9 cellular contexts compared by ENCODE assay signal in genomic region chr19:50315773-50316448, GRCh38. TPM values are rescaled to one million over a fixed set of nuclear protein-coding genes. Genes with fewer than 3 reads are reported as not detected.
DNase-seq lines count a peak whose midpoint lies in the region; ATAC-seq, FAIRE-seq and TF ChIP-seq lines count a peak whose summit lies in the region.
"Had no signal": no experiment of that assay in that cellular context is flagged by ENCODE, and none has a peak within 500 bp of the region (broad histone marks: within the 10 kb centered on the region; RNA-seq: fewer than 3 reads in every experiment).

No MANE protein-coding gene starts in this region.

- peaks cover 4% of the 10 kb centered on the region for H3F3A ChIP-seq in SK-N-SH (replicated peaks; ENCODE audit: insufficient read depth)

- peak; percentile 67 for DNase-seq in Caki2 (ENCODE audit: low read depth)
- peak; percentile 82 for DNase-seq in H7
- DNase-seq in SK-N-SH: peak; percentile 84
- no peak for DNase-seq in iPS DF 6.9 (ENCODE audit: low read depth, low spot score)
- DNase-seq in urothelium cell line (ENCODE audit: low spot score): no peak
- no peak for DNase-seq in hepatic stellate cell (ENCODE audit: low spot score)

- H3K4me1 ChIP-seq in SK-N-SH (ENCODE audit: control insufficient read depth in 1 of 2, insufficient read depth in 2 of 2, low read depth in 1 of 2, low read length in 1 of 2): peaks cover 0 to 2% of the 10 kb centered on the region in 2 experiments; a peak in 1 of 4 replicates
- H3K4me1 ChIP-seq in iPS DF 6.9 (ENCODE audit: control insufficient read depth, insufficient read depth, low read length): no peaks in the 10 kb centered on the region
- H3K4me1 ChIP-seq: adrenal gland had no signal

- no peak overlapping the region; the same call in 1 of the 2 replicates for H3K9ac ChIP-seq in SK-N-SH

- no peaks in the 10 kb centered on the region for H3K9me2 ChIP-seq in SK-N-SH

- peak overlapping the region; percentile 37 for H3K4me3 ChIP-seq in H7 (ENCODE audit: insufficient read depth, low read depth, low read length)
- H3K4me3 ChIP-seq in SK-N-SH (ENCODE audit: low read depth in 2 of 2, low read length in 1 of 2): peak overlapping the region; percentile 38 to 44
- peak overlapping the region; percentile 13; the same call in 1 of the 2 replicates for H3K4me3 ChIP-seq in iPS DF 6.9 (ENCODE audit: low read length)
- H3K4me3 ChIP-seq: adrenal gland had no signal

- H3K9me3 ChIP-seq in SK-N-SH (no peaks in the 10 kb centered on the region), iPS DF 6.9 (ENCODE audit: control insufficient read depth, insufficient read depth, low read length) (peaks cover 2% of the 10 kb centered on the region; the same call in 1 of the 2 replicates)
- H3K9me3 ChIP-seq: adrenal gland had no signal

- TF ChIP-seq RAD21 in SK-N-SH (IDR thresholded peaks at IDR 0.05; ENCODE audit: low read length): no peak

- no peaks in the 10 kb centered on the region for H3K79me2 ChIP-seq in SK-N-SH (ENCODE audit: insufficient read depth)

- no peak for FAIRE-seq in urothelium cell line (lab: Jason Lieb, UNC)

- H3K36me3 ChIP-seq in H7 (replicated peaks; ENCODE audit: control insufficient read depth, insufficient read depth, low read length) (no peaks in the 10 kb centered on the region), SK-N-SH (replicated peaks in 1 of 2; ENCODE audit: control insufficient read depth in 1 of 2, insufficient read depth in 2 of 2, low read length in 1 of 2) (no peaks in the 10 kb centered on the region), iPS DF 6.9 (ENCODE audit: control insufficient read depth, insufficient read depth, low read length) (no peaks in the 10 kb centered on the region)
- H3K36me3 ChIP-seq: adrenal gland had no signal

- peak overlapping the region; percentile 57 for H3K4me2 ChIP-seq in SK-N-SH

- ATAC-seq in GM19463 (IDR thresholded peaks at IDR 0.05; ENCODE audit: unreplicated experiment) (no peak), GM19328 (IDR thresholded peaks at IDR 0.05; ENCODE audit: unreplicated experiment) (no peak)

- peak overlapping the region; percentile 63 for H2AFZ ChIP-seq in SK-N-SH (ENCODE audit: low read depth)

- no peak for TF ChIP-seq EP300 in SK-N-SH (IDR thresholded peaks at IDR 0.05; ENCODE audit: borderline replicate concordance in 1 of 2, low read depth in 1 of 2, low read length in 1 of 2)

- CTCF ChIA-PET in SK-N-SH (lab: Yijun Ruan, JAX): interaction anchor here (0.6 to 2.5 kb wide), 6 partner anchors 10 to 148 kb away, joined by 3 to 15 read pairs (median 4); partner anchors contain the start of gene KCNC3

- H3K27me3 ChIP-seq in H7 (ENCODE audit: control insufficient read depth, insufficient read depth, low read length) (no peaks in the 10 kb centered on the region), SK-N-SH (ENCODE audit: insufficient read depth) (peaks cover 33% of the 10 kb centered on the region), iPS DF 6.9 (ENCODE audit: control insufficient read depth, insufficient read depth, low read length) (no peaks in the 10 kb centered on the region)

- no peaks in the 10 kb centered on the region for H4K20me1 ChIP-seq in SK-N-SH (ENCODE audit: insufficient read depth)

- H3K27ac ChIP-seq in SK-N-SH (ENCODE audit: low read depth in 2 of 2, low read length in 1 of 2) (peak overlapping the region in 1 of 2 experiments; percentile 77; a peak in 2 of 4 replicates), iPS DF 6.9 (ENCODE audit: low read length) (no peak overlapping the region)
- H3K27ac ChIP-seq: adrenal gland had no signal

- 1% methylated on average over 17 of the region's 18 CpGs for WGBS in SK-N-SH (ENCODE audit: low lambda C conversion rate)
- WGBS in iPS DF 6.9 (ENCODE audit: insufficient coverage, insufficient read length): no CpG with 5 or more reads among the region's 18 CpGs

- POLR2A ChIA-PET in SK-N-SH (lab: Yijun Ruan, JAX): interaction anchor here (0.6 to 1.9 kb wide), 7 partner anchors 10 to 380 kb away, joined by 3 to 13 read pairs (median 5); partner anchors contain the start of gene KCNC3

- in situ Hi-C loops in Caki2 (cut with HindIII; ENCODE audit: low pct_unique_long_range_greater_than_20kb, low sequenced_read_pairs): no loop called here

- peak; percentile 24; the same call in 1 of the 2 replicates for TF ChIP-seq CTCF in SK-N-SH (IDR thresholded peaks at IDR 0.05)

TF ChIP-seq in SK-N-SH, 30 proteins besides CTCF, POLR2A, EP300 and RAD21:
- peak; percentile 98 for TF ChIP-seq CHD2 (IDR thresholded peaks at IDR 0.05; ENCODE audit: low read length, partially characterized antibody)
- no peak for TF ChIP-seq IRF3 (IDR thresholded peaks at IDR 0.05; ENCODE audit: low read depth, low read length)
- TF ChIP-seq USF1 (IDR thresholded peaks at IDR 0.05; ENCODE audit: borderline replicate concordance, low read depth): no peak
- TF ChIP-seq TAF1 (IDR thresholded peaks at IDR 0.05; ENCODE audit: borderline replicate concordance, low read depth, low read length): no peak
- TF ChIP-seq RXRA (IDR thresholded peaks at IDR 0.05; ENCODE audit: borderline replicate concordance, low read depth): no peak
- no peak for TF ChIP-seq RCOR1 (IDR thresholded peaks at IDR 0.05; ENCODE audit: low read length)
- no peak for TF ChIP-seq JUND (IDR thresholded peaks at IDR 0.05)
- no peak for TF ChIP-seq FOSL2 (IDR thresholded peaks at IDR 0.05; ENCODE audit: borderline replicate concordance, low read depth)
- no peak for TF ChIP-seq MAX (IDR thresholded peaks at IDR 0.05; ENCODE audit: low read depth)
- peak; percentile 74; the same call in 1 of the 2 replicates for TF ChIP-seq ZBTB33 (IDR thresholded peaks at IDR 0.05; ENCODE audit: borderline replicate concordance, low read depth)
- no peak for TF ChIP-seq TCF12 (IDR thresholded peaks at IDR 0.05)
- no peak for TF ChIP-seq PBX3 (IDR thresholded peaks at IDR 0.05)
- TF ChIP-seq FOXM1 (IDR thresholded peaks at IDR 0.05; ENCODE audit: low read depth): no peak
- TF ChIP-seq ELF1 (IDR thresholded peaks at IDR 0.05): no peak

RNA-seq across cellular contexts. Expression of gene KCNC3, which starts 13.3 kb away (rescaled TPM):
- 0.49 and 0.74 TPM in 2 replicates for total RNA-seq in Caki2 (2014; rRNA removed; shearing (Covaris generic); ENCODE audit: low replicate concordance)
- 0.14 and 0.37 TPM in 2 replicates for total RNA-seq in H7 (2014; rRNA removed; shearing (Covaris generic))
- 0.26 and 0.30 TPM in 2 replicates for polyA plus RNA-seq in SK-N-SH (2012; rRNA removed)
- polyA plus RNA-seq in SK-N-SH (2012; cell fraction: cytosol; rRNA removed): 0.14 and 0.37 TPM in 2 replicates
- 2.4 and 2.7 TPM in 2 replicates for polyA plus RNA-seq in SK-N-SH (2012; cell fraction: nucleus; rRNA removed)

RNA-seq across cellular contexts. Expression of gene NAPSA, which starts 49.5 kb away (rescaled TPM):
- 0.61 TPM in 1 of 2 replicates, not detected in the other for total RNA-seq in Caki2 (2014; rRNA removed; shearing (Covaris generic); ENCODE audit: low replicate concordance)
- 0.44 and 0.59 TPM in 2 replicates for total RNA-seq in H7 (2014; rRNA removed; shearing (Covaris generic))
- polyA plus RNA-seq in SK-N-SH (2012; rRNA removed): 0.43 and 0.76 TPM in 2 replicates
- polyA plus RNA-seq in SK-N-SH (2012; cell fraction: cytosol; rRNA removed): 0.05 and 0.20 TPM in 2 replicates
- polyA plus RNA-seq in SK-N-SH (2012; cell fraction: nucleus; rRNA removed): 3.4 and 4.7 TPM in 2 replicates

Comparison
In these comparisons a context has a peak if more than half of its experiments do, and no peak if none do; other contexts are left out.
1. DNase-seq: peak in Caki2 (single experiment), H7 (single experiment) and SK-N-SH (single experiment); none in iPS DF 6.9 (single experiment), urothelium cell line (single experiment) and hepatic stellate cell (single experiment).
2. Peak in every context shown above with its lines, with median percentiles within 50 percentile points of each other: H3K4me3 ChIP-seq.